ENCODE assay signal across 7 cellular contexts in the genomic region with DNA sequence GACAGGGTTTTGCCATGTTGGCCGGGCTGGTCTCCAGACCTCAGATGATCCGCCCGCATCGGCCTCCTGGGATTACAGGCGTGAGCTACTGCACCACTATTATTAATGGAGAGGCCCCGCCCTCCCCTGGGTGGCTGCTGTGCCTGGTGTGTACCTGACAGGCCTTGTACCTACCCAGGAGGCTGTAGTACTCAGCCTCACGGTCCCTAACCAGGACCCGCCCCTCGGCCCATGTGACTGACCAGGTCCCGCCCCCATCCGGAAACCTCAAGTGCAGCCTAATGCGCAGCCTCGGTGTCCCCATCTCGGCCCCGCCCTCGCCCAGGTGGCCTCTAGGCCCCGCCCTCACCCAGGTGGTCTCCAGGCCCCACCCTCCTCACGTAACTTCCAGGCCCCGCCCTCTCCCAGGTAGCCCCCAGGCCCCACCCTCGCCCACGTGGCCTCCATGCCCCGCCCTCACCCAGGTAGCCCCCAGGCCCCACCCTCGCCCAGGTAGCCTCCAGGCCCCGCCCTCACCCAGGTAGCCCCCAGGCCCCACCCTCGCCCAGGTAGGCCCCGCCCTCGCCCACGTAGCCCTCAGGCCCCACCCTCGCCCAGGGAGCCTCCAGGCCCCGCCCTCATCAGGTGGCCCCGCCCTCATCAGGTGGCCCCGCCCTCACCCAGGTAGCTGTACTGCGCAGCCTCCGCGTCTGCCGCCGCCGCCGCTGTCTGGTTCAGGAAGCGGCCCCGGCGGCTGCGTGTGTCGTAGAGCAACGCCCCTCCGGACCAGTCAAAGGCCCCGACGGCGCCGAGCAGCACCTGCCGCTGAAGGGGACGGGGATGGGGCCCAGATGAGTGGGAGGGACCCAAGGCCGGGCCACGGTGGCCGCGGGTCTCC. TPM values are rescaled to one million over a fixed set of nuclear protein-coding genes. Genes with fewer than 3 reads are reported as not detected.
A peak's percentile ranks its signal among the peaks of the same experiment; 100 is the strongest.
DNase-seq lines count a peak whose midpoint lies in the region; ATAC-seq and TF ChIP-seq lines count a peak whose summit lies in the region.

No MANE protein-coding gene starts in this region.

- TF ChIP-seq POLR2A in lower leg skin (IDR thresholded peaks at IDR 0.05): no peak

- H3K27me3 ChIP-seq in RWPE2 (ENCODE audit: insufficient read depth, poor library complexity, severe bottlenecking): no peaks in the 10 kb centered on the region

- TF ChIP-seq CTCF in RWPE2 (IDR thresholded peaks at IDR 0.05; ENCODE audit: poor library complexity, severe bottlenecking) (no peak), lower leg skin (IDR thresholded peaks at IDR 0.05) (no peak)

- H3K36me3 ChIP-seq in RWPE2 (ENCODE audit: low read depth): no peaks in the 10 kb centered on the region

- intact Hi-C loops in lower leg skin (cut with DNase I; ENCODE audit: low total_unique reads): no loop called here

- H3K4me1 ChIP-seq in RWPE2 (ENCODE audit: insufficient read depth, poor library complexity, severe bottlenecking): peaks cover 6% of the 10 kb centered on the region

- peak; percentile 44 for ATAC-seq in HG03521 (IDR thresholded peaks at IDR 0.05; ENCODE audit: unreplicated experiment)
- ATAC-seq in RWPE2 (ENCODE audit: low read depth): peak; percentile 90
- ATAC-seq in HG02840 (IDR thresholded peaks at IDR 0.05; ENCODE audit: low FRiP score, unreplicated experiment): no peak

- 4 to 7% methylated on average over 23 to 42 of the region's 56 CpGs for WGBS in lower leg skin, 2 donors

- H3K9me3 ChIP-seq in RWPE2 (ENCODE audit: severe bottlenecking): no peaks in the 10 kb centered on the region

- DNase-seq in RWPE2 (ENCODE audit: low spot score) (peak; percentile 96), astrocyte of the hippocampus (ENCODE audit: low read depth, low spot score) (peak; percentile 33), lower leg skin (ENCODE audit: low spot score in 2 of 2) (peak; percentile 88 to 96), middle frontal gyrus (ENCODE audit: extremely low spot score, low spot score) (no peak)
- DNase-seq in stimulated activated CD8-positive, alpha-beta memory T cell treated with anti-CD3 and anti-CD28 coated beads, Interleukin-15, amount 100 ng/mL, for 48 hours (ENCODE audit: low read depth in 2 of 2): peak; percentile 31 to 58

- H3K27ac ChIP-seq in RWPE2 (ENCODE audit: poor library complexity, severe bottlenecking): peak overlapping the region; percentile 47

- H3K4me3 ChIP-seq in RWPE2 (ENCODE audit: severe bottlenecking): peak overlapping the region; percentile 51
- H3K4me3 ChIP-seq in lower leg skin (ENCODE audit: low read depth, poor library complexity, severe bottlenecking): no peak overlapping the region

RNA-seq across cellular contexts. Expression of gene HASPIN, which starts 31.0 kb away (rescaled TPM):
- 1 to 10 TPM in 3 of 4 donors, under 1 TPM in 1; 0.81 to 1.6 (median 1.4) TPM for total RNA-seq in lower leg skin

RNA-seq across cellular contexts. Expression of gene ITGAE, which starts 46.3 kb away (rescaled TPM):
- total RNA-seq in lower leg skin: 10 to 100 TPM in 2 of 4 donors, 1 to 10 TPM in 2; 8.3 to 13.9 (median 9.6) TPM

RNA-seq across cellular contexts. Expression of gene P2RX5, which starts 58.7 kb away (rescaled TPM):
- total RNA-seq in lower leg skin: under 1 TPM in 1 of 4 donors, not detected in 3; 0.89 TPM
